ENCODE assay signal across 1 cellular context in genomic region chr22:48960981-48961655, GRCh38.
TF ChIP-seq lines count a peak whose summit lies in the region.

No MANE protein-coding gene starts in this region.

TF ChIP-seq in HepG2, 621 proteins besides CTCF, POLR2A, EP300 and RAD21 (continued from another document):
- TF ChIP-seq ZBED4 (CRISPR knock-in tag; IDR thresholded peaks at IDR 0.05; ENCODE audit: borderline replicate concordance) (no peak), ARNT (IDR thresholded peaks at IDR 0.05) (no peak), MTF1 (CRISPR knock-in tag; IDR thresholded peaks at IDR 0.05) (no peak), ZNF567 (CRISPR knock-in tag; IDR thresholded peaks at IDR 0.05; ENCODE audit: borderline replicate concordance) (no peak)
